8 cellular contexts compared by ENCODE assay signal in the genomic region with DNA sequence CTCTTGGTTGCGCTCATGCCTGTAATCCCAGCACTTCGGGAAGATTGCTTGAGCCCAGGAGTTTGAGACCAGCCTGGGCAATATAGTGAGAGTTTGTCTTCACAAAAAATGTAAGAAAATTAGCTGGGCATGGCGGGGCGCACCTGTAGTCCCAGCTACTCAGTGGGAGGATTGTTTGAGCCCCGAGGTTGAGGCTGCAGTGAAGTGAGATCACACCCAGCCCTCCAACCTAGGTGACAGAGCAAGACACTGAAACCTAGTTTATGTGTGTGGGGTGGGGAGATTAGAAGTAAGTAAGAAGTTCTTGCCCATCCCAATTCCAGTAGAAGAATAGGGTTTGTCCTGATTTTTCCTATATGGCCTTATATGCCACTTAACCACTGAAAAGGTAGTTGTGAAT. TPM values are rescaled to one million over a fixed set of nuclear protein-coding genes. Genes with fewer than 3 reads are reported as not detected.
DNase-seq lines count a peak whose midpoint lies in the region; TF ChIP-seq lines count a peak whose summit lies in the region.

No MANE protein-coding gene starts in this region.

- H3K9me3 Mint-ChIP-seq in activated naive CD4-positive, alpha-beta T cell treated with anti-CD3 and anti-CD28 coated beads, Interleukin-2, amount 50 U/mL, for 24 hours: no peaks in the 10 kb centered on the region

- no peak for TF ChIP-seq POLR2A in tibial nerve (IDR thresholded peaks at IDR 0.05)

- H3K9me3 ChIP-seq in tibial nerve: no peaks in the 10 kb centered on the region

- H3K4me3 Mint-ChIP-seq in activated naive CD4-positive, alpha-beta T cell treated with anti-CD3 and anti-CD28 coated beads, Interleukin-2, amount 50 U/mL, for 24 hours: peak overlapping the region; percentile 100

- DNase-seq in activated naive CD4-positive, alpha-beta T cell treated with Interleukin-2 at 50 U/mL for 16 hours: peak; percentile 27
- no peak for DNase-seq in activated naive CD4-positive, alpha-beta T cell (lab: John Stamatoyannopoulos, UW)
- DNase-seq in kidney epithelial cell (ENCODE audit: low read depth): no peak
- no peak for DNase-seq in tibial nerve (ENCODE audit: low spot score in 2 of 2)
- DNase-seq in HPDE6-E6E7 (ENCODE audit: extremely low spot score): no peak
- DNase-seq in NOMO-1 treated with DMSO at 0.1 percent for 48 hours (lab: John Stamatoyannopoulos, UW; ENCODE audit: unreplicated experiment): no peak
- no peak for DNase-seq in KG1 (lab: John Stamatoyannopoulos, UW)

- peak overlapping the region; percentile 23 for H3K4me3 ChIP-seq in kidney epithelial cell (ENCODE audit: low read depth, low read length)
- peak overlapping the region in 1 of 4 donors; percentile 80 for H3K4me3 ChIP-seq in tibial nerve

- peaks cover 0 to 58% (median 18%) of the 10 kb centered on the region in 4 donors for H3K4me1 ChIP-seq in tibial nerve

- H3K36me3 ChIP-seq in kidney epithelial cell (ENCODE audit: control insufficient read depth, insufficient read depth, low read length): no peaks in the 10 kb centered on the region
- H3K36me3 ChIP-seq in tibial nerve: peaks cover 7 to 43% (median 14%) of the 10 kb centered on the region in 3 donors

- no peaks in the 10 kb centered on the region for H3K27me3 ChIP-seq in kidney epithelial cell (ENCODE audit: control insufficient read depth, insufficient read depth, low read length)
- no peaks in the 10 kb centered on the region for H3K27me3 ChIP-seq in tibial nerve

- H3K27ac Mint-ChIP-seq in activated naive CD4-positive, alpha-beta T cell treated with anti-CD3 and anti-CD28 coated beads, Interleukin-2, amount 50 U/mL, for 24 hours: peak overlapping the region; percentile 99

- TF ChIP-seq EP300 in tibial nerve (IDR thresholded peaks at IDR 0.05): no peak

- TF ChIP-seq CTCF in kidney epithelial cell (IDR thresholded peaks at IDR 0.05; ENCODE audit: insufficient read depth, low read length, poor library complexity, severe bottlenecking) (no peak), tibial nerve (IDR thresholded peaks at IDR 0.05) (no peak)

- peaks cover 55% of the 10 kb centered on the region for H3K4me1 Mint-ChIP-seq in activated naive CD4-positive, alpha-beta T cell treated with anti-CD3 and anti-CD28 coated beads, Interleukin-2, amount 50 U/mL, for 24 hours

- peaks cover 54% of the 10 kb centered on the region for H3K36me3 Mint-ChIP-seq in activated naive CD4-positive, alpha-beta T cell treated with anti-CD3 and anti-CD28 coated beads, Interleukin-2, amount 50 U/mL, for 24 hours

- peak overlapping the region in 3 of 4 donors; percentile 90 to 95 (median 95) for H3K27ac ChIP-seq in tibial nerve

- H3K27me3 Mint-ChIP-seq in activated naive CD4-positive, alpha-beta T cell treated with anti-CD3 and anti-CD28 coated beads, Interleukin-2, amount 50 U/mL, for 24 hours: no peaks in the 10 kb centered on the region

- WGBS in tibial nerve, 2 donors: 67 to 73% methylated on average over 5 of the region's 5 CpGs

RNA-seq across cellular contexts. Expression of gene RPL5, which starts 2.0 kb away (rescaled TPM):
- total RNA-seq in kidney epithelial cell: 2,435 and 2,606 TPM in 2 replicates
- total RNA-seq in tibial nerve: 1,000 to 10,000 TPM; 1,387 to 1,574 (median 1,436) TPM

RNA-seq across cellular contexts. Expression of gene EVI5, which starts 48.9 kb away (rescaled TPM):
- total RNA-seq in kidney epithelial cell (16.8 and 17.4 TPM in 2 replicates), tibial nerve (10 to 100 TPM; 48.7 to 70.7 (median 50.8) TPM)
